13 cellular contexts compared by ENCODE assay signal in the genomic region with DNA sequence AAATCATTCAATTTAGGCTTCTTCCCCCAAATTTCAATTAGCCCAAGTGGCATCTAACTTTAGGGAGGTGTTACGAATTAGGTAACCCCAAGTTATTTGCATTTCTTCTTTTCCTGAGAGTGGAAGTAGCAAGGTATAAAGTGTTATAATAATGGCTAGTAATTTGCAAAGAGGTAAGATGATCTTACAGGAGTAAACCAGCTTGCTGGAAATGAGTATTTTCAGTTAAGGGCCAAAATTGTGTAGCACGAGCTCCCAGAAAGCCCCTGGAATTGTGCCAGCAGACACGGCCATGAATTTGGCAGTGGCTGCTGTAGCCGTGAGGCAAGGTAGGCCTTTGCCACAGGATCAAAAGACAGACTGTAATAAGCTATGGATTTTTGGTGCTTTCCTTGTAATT. TPM values are rescaled to one million over a fixed set of nuclear protein-coding genes. Genes with fewer than 3 reads are reported as not detected.
DNase-seq lines count a peak whose midpoint lies in the region; ATAC-seq, FAIRE-seq and TF ChIP-seq lines count a peak whose summit lies in the region.
"Had no signal": no experiment of that assay in that cellular context is flagged by ENCODE, and none has a peak within 500 bp of the region (broad histone marks: within the 10 kb centered on the region; RNA-seq: fewer than 3 reads in every experiment).

No MANE protein-coding gene starts in this region.

- H3K27me3 ChIP-seq in astrocyte (ENCODE audit: insufficient read depth, low read length) = no peaks in the 10 kb centered on the region
- no peaks in the 10 kb centered on the region for H3K27me3 ChIP-seq in colonic mucosa
- H3K27me3 ChIP-seq in WERI-Rb-1 (ENCODE audit: insufficient read depth, low read depth, severe bottlenecking) = no peaks in the 10 kb centered on the region
- H3K27me3 ChIP-seq: Peyer's patch had no signal

- H3K27me3 Mint-ChIP-seq in astrocyte (ENCODE audit: low read depth, unreplicated experiment) = no peaks in the 10 kb centered on the region
- H3K27me3 Mint-ChIP-seq: type B pancreatic cell had no signal

- no peak for FAIRE-seq in astrocyte (lab: Jason Lieb, UNC)

- H3K4me1 ChIP-seq in astrocyte (ENCODE audit: insufficient read depth, low read length) (peaks cover 14% of the 10 kb centered on the region), colonic mucosa (no peaks in the 10 kb centered on the region)
- H3K4me1 ChIP-seq: Peyer's patch had no signal

- H3K4me2 ChIP-seq in astrocyte (ENCODE audit: low read length) = no peak overlapping the region

- H3K9me3 Mint-ChIP-seq in astrocyte (ENCODE audit: unreplicated experiment) = peaks cover 1% of the 10 kb centered on the region
- H3K9me3 Mint-ChIP-seq: type B pancreatic cell had no signal

- no peak overlapping the region for H2AFZ ChIP-seq in astrocyte (ENCODE audit: low read depth, low read length)

- H3K4me1 Mint-ChIP-seq in astrocyte (ENCODE audit: low read depth, unreplicated experiment) = peaks cover 12% of the 10 kb centered on the region

- no peak overlapping the region for H3K27ac Mint-ChIP-seq in astrocyte (ENCODE audit: unreplicated experiment)
- H3K27ac Mint-ChIP-seq: type B pancreatic cell had no signal

- H3K9me3 ChIP-seq in astrocyte (ENCODE audit: insufficient read depth, low read depth, low read length) = no peaks in the 10 kb centered on the region
- no peaks in the 10 kb centered on the region for H3K9me3 ChIP-seq in colonic mucosa
- H3K9me3 ChIP-seq in WERI-Rb-1 (ENCODE audit: severe bottlenecking) = no peaks in the 10 kb centered on the region
- H3K9me3 ChIP-seq: Peyer's patch had no signal

- no peak for ATAC-seq in HG02623 (IDR thresholded peaks at IDR 0.05; ENCODE audit: unreplicated experiment)

- no peaks in the 10 kb centered on the region for H3K36me3 ChIP-seq in astrocyte (ENCODE audit: insufficient read depth, low read length)
- no peaks in the 10 kb centered on the region for H3K36me3 ChIP-seq in colonic mucosa
- H3K36me3 ChIP-seq in WERI-Rb-1 = no peaks in the 10 kb centered on the region
- H3K36me3 ChIP-seq: Peyer's patch had no signal

- H3K36me3 Mint-ChIP-seq in astrocyte (ENCODE audit: low read depth, unreplicated experiment) = no peaks in the 10 kb centered on the region
- H3K36me3 Mint-ChIP-seq: type B pancreatic cell had no signal

- intact Hi-C loops in colonic mucosa (cut with DNase I) = no loop called here

- no peak for TF ChIP-seq RAD21 in Ishikawa (IDR thresholded peaks at IDR 0.05; ENCODE audit: low read depth)

- H3K27ac ChIP-seq in astrocyte (ENCODE audit: low read depth, low read length) (no peak overlapping the region), colonic mucosa (no peak overlapping the region), WERI-Rb-1 (no peak overlapping the region)
- H3K27ac ChIP-seq: Peyer's patch had no signal

- H4K20me1 ChIP-seq in astrocyte (ENCODE audit: insufficient read depth, low read length) = no peaks in the 10 kb centered on the region

- no peak for TF ChIP-seq EP300 in Ishikawa (IDR thresholded peaks at IDR 0.05; ENCODE audit: borderline replicate concordance)

- no peak overlapping the region for H3K9ac ChIP-seq in astrocyte (ENCODE audit: low read length)
- no peak overlapping the region for H3K9ac ChIP-seq in colonic mucosa (ENCODE audit: low read depth in 2 of 2, low read length in 2 of 2)

- no peaks in the 10 kb centered on the region for H3K79me2 ChIP-seq in astrocyte (ENCODE audit: insufficient read depth, low read length)

- no peak overlapping the region for H3K4me3 ChIP-seq in GM12865 (ENCODE audit: low read depth, low read length)
- no peak overlapping the region for H3K4me3 ChIP-seq in astrocyte (ENCODE audit: insufficient read depth, low read depth, low read length)
- H3K4me3 ChIP-seq in colonic mucosa = no peak overlapping the region
- H3K4me3 ChIP-seq in WERI-Rb-1 (ENCODE audit: low read depth, low read length) = no peak overlapping the region
- H3K4me3 ChIP-seq: Peyer's patch had no signal

- TF ChIP-seq CTCF in GM12865 (IDR thresholded peaks at IDR 0.05; ENCODE audit: insufficient read depth, low read depth, low read length, missing control alignments) (no peak), astrocyte (IDR thresholded peaks at IDR 0.05; ENCODE audit: insufficient read depth, low read depth, low read length) (no peak), colonic mucosa (IDR thresholded peaks at IDR 0.05) (no peak), WERI-Rb-1 (IDR thresholded peaks at IDR 0.05; ENCODE audit: low read depth, low read length) (no peak)

- no peak overlapping the region for H3K4me3 Mint-ChIP-seq in astrocyte (ENCODE audit: unreplicated experiment)
- H3K4me3 Mint-ChIP-seq: type B pancreatic cell had no signal

- peak; percentile 72 for DNase-seq in GM12865 (ENCODE audit: low read depth)
- peak; percentile 51 for DNase-seq in astrocyte (ENCODE audit: low read depth)
- DNase-seq in kidney tubule cell (ENCODE audit: low spot score) = peak; percentile 26
- DNase-seq in colonic mucosa = no peak
- DNase-seq in WERI-Rb-1 = no peak
- no peak for DNase-seq in AG20443 (ENCODE audit: low spot score)
- DNase-seq: activated CD4-positive, alpha-beta T cell treated with anti-CD3 and anti-CD28 coated beads for 48 hours; foreskin melanocyte; midbrain; Peyer's patch had no signal

TF ChIP-seq in Ishikawa, 13 proteins besides CTCF, POLR2A, EP300 and RAD21:
- TF ChIP-seq FOXM1 (IDR thresholded peaks at IDR 0.05; ENCODE audit: borderline replicate concordance, low read depth) (no peak), ZBTB7A (IDR thresholded peaks at IDR 0.05; ENCODE audit: low read depth) (no peak), TEAD4 (IDR thresholded peaks at IDR 0.05) (no peak), TCF12 (IDR thresholded peaks at IDR 0.05; ENCODE audit: low read depth) (no peak), NFIC (IDR thresholded peaks at IDR 0.05) (0 out of 2 replicates have a peak, but pooled peaks have one; percentile 15), EGR1 (IDR thresholded peaks at IDR 0.05) (no peak)
- TF ChIP-seq, protein P1, sequence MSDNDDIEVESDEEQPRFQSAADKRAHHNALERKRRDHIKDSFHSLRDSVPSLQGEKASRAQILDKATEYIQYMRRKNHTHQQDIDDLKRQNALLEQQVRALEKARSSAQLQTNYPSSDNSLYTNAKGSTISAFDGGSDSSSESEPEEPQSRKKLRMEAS (IDR thresholded peaks at IDR 0.05) = no peak
- TF ChIP-seq, protein P2, sequence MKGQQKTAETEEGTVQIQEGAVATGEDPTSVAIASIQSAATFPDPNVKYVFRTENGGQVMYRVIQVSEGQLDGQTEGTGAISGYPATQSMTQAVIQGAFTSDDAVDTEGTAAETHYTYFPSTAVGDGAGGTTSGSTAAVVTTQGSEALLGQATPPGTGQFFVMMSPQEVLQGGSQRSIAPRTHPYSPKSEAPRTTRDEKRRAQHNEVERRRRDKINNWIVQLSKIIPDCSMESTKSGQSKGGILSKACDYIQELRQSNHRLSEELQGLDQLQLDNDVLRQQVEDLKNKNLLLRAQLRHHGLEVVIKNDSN (IDR thresholded peaks at IDR 0.05) = no peak

RNA-seq across cellular contexts. Expression of a gene that starts 38.0 kb away (rescaled TPM):
- total RNA-seq in astrocyte = 348 and 449 TPM in 2 replicates
- 100 to 1,000 TPM; 113 to 119 TPM for total RNA-seq in colonic mucosa

RNA-seq across cellular contexts. Expression of a gene that starts 44.7 kb away (rescaled TPM):
- total RNA-seq in astrocyte (0.57 and 0.58 TPM in 2 replicates), colonic mucosa (under 1 TPM; 0.22 to 0.29 TPM)

Comparison
In these comparisons a context has a peak if more than half of its experiments do, and no peak if none do; other contexts are left out.
1. DNase-seq: peak in GM12865 (single experiment), astrocyte (single experiment) and kidney tubule cell (single experiment); none in colonic mucosa (single experiment), WERI-Rb-1 (single experiment) and AG20443 (single experiment).